In the genomic region with DNA sequence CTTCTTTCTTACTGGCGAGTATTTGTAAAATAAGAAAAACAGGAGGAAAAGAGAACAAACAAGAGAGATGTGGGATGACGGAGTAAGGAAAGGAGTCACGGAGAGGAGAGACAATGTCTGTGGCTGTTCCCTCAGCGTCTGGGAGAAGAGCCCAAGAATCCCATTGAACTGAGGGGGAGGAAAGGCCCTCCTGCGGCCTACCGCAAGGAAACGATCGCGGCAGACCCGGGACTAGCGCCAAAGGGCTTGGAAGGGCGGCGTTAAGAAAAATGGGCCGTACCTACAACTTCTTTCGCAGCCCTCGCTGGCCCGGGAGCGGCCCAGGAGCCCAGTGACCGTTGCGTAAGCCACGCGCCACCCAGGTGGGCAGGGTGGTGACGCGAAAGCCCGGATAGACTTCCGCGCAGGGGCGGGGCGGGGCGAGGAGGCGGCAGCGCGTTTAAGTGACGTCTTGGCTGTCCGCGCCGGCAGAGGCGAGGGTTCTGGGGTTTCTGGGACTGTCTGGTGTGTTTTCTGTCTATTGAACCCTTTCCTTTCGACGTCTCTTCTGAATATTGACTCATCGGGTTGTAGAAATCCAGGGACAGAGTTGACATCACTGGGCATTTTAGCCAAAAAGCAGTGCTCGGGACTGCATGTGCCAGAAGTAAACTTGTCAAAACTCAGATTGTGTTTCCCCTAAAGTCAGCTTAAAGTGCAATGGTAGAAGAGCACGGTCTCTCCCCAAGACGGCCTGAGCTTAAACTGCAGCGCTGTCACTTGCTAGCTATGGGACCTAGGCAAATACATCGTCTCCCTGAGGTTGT, we compare ENCODE assay signal across 1 cellular context.
TF ChIP-seq lines count a peak whose summit lies in the region.

A gene with protein sequence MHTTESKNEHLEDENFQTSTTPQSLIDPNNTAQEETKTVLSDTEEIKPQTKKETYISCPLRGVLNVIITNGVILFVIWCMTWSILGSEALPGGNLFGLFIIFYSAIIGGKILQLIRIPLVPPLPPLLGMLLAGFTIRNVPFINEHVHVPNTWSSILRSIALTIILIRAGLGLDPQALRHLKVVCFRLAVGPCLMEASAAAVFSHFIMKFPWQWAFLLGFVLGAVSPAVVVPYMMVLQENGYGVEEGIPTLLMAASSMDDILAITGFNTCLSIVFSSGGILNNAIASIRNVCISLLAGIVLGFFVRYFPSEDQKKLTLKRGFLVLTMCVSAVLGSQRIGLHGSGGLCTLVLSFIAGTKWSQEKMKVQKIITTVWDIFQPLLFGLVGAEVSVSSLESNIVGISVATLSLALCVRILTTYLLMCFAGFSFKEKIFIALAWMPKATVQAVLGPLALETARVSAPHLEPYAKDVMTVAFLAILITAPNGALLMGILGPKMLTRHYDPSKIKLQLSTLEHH (minus strand): TSS at position 387 of the 806 bp plus-strand sequence. CDS start 27,994 bp downstream, outside the sequence.

TF ChIP-seq in HepG2, 621 proteins besides CTCF, POLR2A, EP300 and RAD21 (continued from another document and continues in another):
- TF ChIP-seq, protein P1, sequence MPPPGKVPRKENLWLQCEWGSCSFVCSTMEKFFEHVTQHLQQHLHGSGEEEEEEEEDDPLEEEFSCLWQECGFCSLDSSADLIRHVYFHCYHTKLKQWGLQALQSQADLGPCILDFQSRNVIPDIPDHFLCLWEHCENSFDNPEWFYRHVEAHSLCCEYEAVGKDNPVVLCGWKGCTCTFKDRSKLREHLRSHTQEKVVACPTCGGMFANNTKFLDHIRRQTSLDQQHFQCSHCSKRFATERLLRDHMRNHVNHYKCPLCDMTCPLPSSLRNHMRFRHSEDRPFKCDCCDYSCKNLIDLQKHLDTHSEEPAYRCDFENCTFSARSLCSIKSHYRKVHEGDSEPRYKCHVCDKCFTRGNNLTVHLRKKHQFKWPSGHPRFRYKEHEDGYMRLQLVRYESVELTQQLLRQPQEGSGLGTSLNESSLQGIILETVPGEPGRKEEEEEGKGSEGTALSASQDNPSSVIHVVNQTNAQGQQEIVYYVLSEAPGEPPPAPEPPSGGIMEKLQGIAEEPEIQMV (CRISPR knock-in tag; IDR thresholded peaks at IDR 0.05; ENCODE audit: low read depth): 0 out of 2 replicates have a peak, but pooled peaks have one; percentile 70
- no peak for TF ChIP-seq NR3C1 (CRISPR knock-in tag; IDR thresholded peaks at IDR 0.05)
- TF ChIP-seq ZNF816 (CRISPR knock-in tag; IDR thresholded peaks at IDR 0.05; ENCODE audit: borderline replicate concordance): no peak; the same call in 1 of the 2 replicates
- TF ChIP-seq HNF4A (CRISPR knock-in tag; IDR thresholded peaks at IDR 0.05): peak; percentile 44
- TF ChIP-seq, protein P2, sequence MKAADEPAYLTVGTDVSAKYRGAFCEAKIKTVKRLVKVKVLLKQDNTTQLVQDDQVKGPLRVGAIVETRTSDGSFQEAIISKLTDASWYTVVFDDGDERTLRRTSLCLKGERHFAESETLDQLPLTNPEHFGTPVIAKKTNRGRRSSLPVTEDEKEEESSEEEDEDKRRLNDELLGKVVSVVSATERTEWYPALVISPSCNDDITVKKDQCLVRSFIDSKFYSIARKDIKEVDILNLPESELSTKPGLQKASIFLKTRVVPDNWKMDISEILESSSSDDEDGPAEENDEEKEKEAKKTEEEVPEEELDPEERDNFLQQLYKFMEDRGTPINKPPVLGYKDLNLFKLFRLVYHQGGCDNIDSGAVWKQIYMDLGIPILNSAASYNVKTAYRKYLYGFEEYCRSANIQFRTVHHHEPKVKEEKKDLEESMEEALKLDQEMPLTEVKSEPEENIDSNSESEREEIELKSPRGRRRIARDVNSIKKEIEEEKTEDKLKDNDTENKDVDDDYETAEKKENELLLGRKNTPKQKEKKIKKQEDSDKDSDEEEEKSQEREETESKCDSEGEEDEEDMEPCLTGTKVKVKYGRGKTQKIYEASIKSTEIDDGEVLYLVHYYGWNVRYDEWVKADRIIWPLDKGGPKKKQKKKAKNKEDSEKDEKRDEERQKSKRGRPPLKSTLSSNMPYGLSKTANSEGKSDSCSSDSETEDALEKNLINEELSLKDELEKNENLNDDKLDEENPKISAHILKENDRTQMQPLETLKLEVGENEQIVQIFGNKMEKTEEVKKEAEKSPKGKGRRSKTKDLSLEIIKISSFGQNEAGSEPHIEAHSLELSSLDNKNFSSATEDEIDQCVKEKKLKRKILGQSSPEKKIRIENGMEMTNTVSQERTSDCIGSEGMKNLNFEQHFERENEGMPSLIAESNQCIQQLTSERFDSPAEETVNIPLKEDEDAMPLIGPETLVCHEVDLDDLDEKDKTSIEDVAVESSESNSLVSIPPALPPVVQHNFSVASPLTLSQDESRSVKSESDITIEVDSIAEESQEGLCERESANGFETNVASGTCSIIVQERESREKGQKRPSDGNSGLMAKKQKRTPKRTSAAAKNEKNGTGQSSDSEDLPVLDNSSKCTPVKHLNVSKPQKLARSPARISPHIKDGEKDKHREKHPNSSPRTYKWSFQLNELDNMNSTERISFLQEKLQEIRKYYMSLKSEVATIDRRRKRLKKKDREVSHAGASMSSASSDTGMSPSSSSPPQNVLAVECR (CRISPR knock-in tag; IDR thresholded peaks at IDR 0.05; ENCODE audit: borderline replicate concordance): peak; percentile 91
- TF ChIP-seq MIER3 (CRISPR knock-in tag; IDR thresholded peaks at IDR 0.05; ENCODE audit: borderline replicate concordance): peak; percentile 61; the same call in 1 of the 2 replicates
- no peak for TF ChIP-seq ZBTB21 (CRISPR knock-in tag; IDR thresholded peaks at IDR 0.05)
- peak; percentile 31; the same call in 1 of the 2 replicates for TF ChIP-seq GFI1 (CRISPR knock-in tag; IDR thresholded peaks at IDR 0.05; ENCODE audit: borderline replicate concordance)
- TF ChIP-seq CEBPG (CRISPR knock-in tag; IDR thresholded peaks at IDR 0.05): peak; percentile 98
- TF ChIP-seq, protein P3, sequence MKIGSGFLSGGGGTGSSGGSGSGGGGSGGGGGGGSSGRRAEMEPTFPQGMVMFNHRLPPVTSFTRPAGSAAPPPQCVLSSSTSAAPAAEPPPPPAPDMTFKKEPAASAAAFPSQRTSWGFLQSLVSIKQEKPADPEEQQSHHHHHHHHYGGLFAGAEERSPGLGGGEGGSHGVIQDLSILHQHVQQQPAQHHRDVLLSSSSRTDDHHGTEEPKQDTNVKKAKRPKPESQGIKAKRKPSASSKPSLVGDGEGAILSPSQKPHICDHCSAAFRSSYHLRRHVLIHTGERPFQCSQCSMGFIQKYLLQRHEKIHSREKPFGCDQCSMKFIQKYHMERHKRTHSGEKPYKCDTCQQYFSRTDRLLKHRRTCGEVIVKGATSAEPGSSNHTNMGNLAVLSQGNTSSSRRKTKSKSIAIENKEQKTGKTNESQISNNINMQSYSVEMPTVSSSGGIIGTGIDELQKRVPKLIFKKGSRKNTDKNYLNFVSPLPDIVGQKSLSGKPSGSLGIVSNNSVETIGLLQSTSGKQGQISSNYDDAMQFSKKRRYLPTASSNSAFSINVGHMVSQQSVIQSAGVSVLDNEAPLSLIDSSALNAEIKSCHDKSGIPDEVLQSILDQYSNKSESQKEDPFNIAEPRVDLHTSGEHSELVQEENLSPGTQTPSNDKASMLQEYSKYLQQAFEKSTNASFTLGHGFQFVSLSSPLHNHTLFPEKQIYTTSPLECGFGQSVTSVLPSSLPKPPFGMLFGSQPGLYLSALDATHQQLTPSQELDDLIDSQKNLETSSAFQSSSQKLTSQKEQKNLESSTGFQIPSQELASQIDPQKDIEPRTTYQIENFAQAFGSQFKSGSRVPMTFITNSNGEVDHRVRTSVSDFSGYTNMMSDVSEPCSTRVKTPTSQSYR (CRISPR knock-in tag; IDR thresholded peaks at IDR 0.05; ENCODE audit: borderline replicate concordance): peak; percentile 23; the same call in 1 of the 2 replicates
- TF ChIP-seq RXRA (CRISPR knock-in tag; IDR thresholded peaks at IDR 0.05): peak; percentile 67; the same call in 1 of the 2 replicates
- TF ChIP-seq ZNF530 (CRISPR knock-in tag; IDR thresholded peaks at IDR 0.05; ENCODE audit: low read depth): no peak
- TF ChIP-seq ZNF619 (CRISPR knock-in tag; IDR thresholded peaks at IDR 0.05): peak; percentile 78; the same call in 1 of the 2 replicates
- TF ChIP-seq ZNF83 (CRISPR knock-in tag; IDR thresholded peaks at IDR 0.05; ENCODE audit: borderline replicate concordance): no peak
- peak; percentile 36; the same call in 1 of the 2 replicates for TF ChIP-seq ZNF235 (CRISPR knock-in tag; IDR thresholded peaks at IDR 0.05; ENCODE audit: borderline replicate concordance)
- peak; percentile 85 for TF ChIP-seq POGK (CRISPR knock-in tag; conservative IDR thresholded peaks at IDR 0.05)
- TF ChIP-seq HNRNPUL1 (IDR thresholded peaks at IDR 0.05; ENCODE audit: low read depth, low read length): no peak
- TF ChIP-seq, protein P4, sequence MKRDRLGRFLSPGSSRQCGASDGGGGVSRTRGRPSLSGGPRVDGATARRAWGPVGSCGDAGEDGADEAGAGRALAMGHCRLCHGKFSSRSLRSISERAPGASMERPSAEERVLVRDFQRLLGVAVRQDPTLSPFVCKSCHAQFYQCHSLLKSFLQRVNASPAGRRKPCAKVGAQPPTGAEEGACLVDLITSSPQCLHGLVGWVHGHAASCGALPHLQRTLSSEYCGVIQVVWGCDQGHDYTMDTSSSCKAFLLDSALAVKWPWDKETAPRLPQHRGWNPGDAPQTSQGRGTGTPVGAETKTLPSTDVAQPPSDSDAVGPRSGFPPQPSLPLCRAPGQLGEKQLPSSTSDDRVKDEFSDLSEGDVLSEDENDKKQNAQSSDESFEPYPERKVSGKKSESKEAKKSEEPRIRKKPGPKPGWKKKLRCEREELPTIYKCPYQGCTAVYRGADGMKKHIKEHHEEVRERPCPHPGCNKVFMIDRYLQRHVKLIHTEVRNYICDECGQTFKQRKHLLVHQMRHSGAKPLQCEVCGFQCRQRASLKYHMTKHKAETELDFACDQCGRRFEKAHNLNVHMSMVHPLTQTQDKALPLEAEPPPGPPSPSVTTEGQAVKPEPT (CRISPR knock-in tag; IDR thresholded peaks at IDR 0.05; ENCODE audit: low read depth): 0 out of 2 replicates have a peak, but pooled peaks have one; percentile 78
- TF ChIP-seq SAP130 (CRISPR knock-in tag; IDR thresholded peaks at IDR 0.05; ENCODE audit: low read depth): peak; percentile 90
- TF ChIP-seq NFIC (IDR thresholded peaks at IDR 0.05; ENCODE audit: low read length): no peak; the same call in 1 of the 2 replicates
- TF ChIP-seq ZBTB26 (CRISPR knock-in tag; IDR thresholded peaks at IDR 0.05; ENCODE audit: borderline replicate concordance): no peak
- no peak for TF ChIP-seq AKAP8 (CRISPR knock-in tag; IDR thresholded peaks at IDR 0.05)
- peak; percentile 83 for TF ChIP-seq RBFOX2 (IDR thresholded peaks at IDR 0.05; ENCODE audit: low read depth, low read length)
- peak; percentile 63; the same call in 1 of the 2 replicates for TF ChIP-seq NR2C2 (CRISPR knock-in tag; IDR thresholded peaks at IDR 0.05; ENCODE audit: borderline replicate concordance)
- peak; percentile 30 for TF ChIP-seq PHF5A (CRISPR knock-in tag; IDR thresholded peaks at IDR 0.05; ENCODE audit: low read depth, unreplicated experiment)
- no peak for TF ChIP-seq ZNF672 (CRISPR knock-in tag; IDR thresholded peaks at IDR 0.05)
- peak; percentile 90 for TF ChIP-seq ZFX (CRISPR knock-in tag; IDR thresholded peaks at IDR 0.05; ENCODE audit: low read depth)
- TF ChIP-seq, protein P5, sequence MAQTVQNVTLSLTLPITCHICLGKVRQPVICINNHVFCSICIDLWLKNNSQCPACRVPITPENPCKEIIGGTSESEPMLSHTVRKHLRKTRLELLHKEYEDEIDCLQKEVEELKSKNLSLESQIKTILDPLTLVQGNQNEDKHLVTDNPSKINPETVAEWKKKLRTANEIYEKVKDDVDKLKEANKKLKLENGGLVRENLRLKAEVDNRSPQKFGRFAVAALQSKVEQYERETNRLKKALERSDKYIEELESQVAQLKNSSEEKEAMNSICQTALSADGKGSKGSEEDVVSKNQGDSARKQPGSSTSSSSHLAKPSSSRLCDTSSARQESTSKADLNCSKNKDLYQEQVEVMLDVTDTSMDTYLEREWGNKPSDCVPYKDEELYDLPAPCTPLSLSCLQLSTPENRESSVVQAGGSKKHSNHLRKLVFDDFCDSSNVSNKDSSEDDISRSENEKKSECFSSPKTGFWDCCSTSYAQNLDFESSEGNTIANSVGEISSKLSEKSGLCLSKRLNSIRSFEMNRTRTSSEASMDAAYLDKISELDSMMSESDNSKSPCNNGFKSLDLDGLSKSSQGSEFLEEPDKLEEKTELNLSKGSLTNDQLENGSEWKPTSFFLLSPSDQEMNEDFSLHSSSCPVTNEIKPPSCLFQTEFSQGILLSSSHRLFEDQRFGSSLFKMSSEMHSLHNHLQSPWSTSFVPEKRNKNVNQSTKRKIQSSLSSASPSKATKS (CRISPR knock-in tag; IDR thresholded peaks at IDR 0.05): no peak
- peak; percentile 89 for TF ChIP-seq MLX (CRISPR knock-in tag; IDR thresholded peaks at IDR 0.05)
- 0 out of 2 replicates have a peak, but pooled peaks have one; percentile 37 for TF ChIP-seq NCOA1 (CRISPR knock-in tag; IDR thresholded peaks at IDR 0.05)
